9 cellular contexts compared by ENCODE assay signal in genomic region chr5:134070979-134071849, GRCh38. TPM values are rescaled to one million over a fixed set of nuclear protein-coding genes. Genes with fewer than 3 reads are reported as not detected.
DNase-seq lines count a peak whose midpoint lies in the region; ATAC-seq, FAIRE-seq and TF ChIP-seq lines count a peak whose summit lies in the region.
"Had no signal": no experiment of that assay in that cellular context is flagged by ENCODE, and none has a peak within 500 bp of the region (broad histone marks: within the 10 kb centered on the region; RNA-seq: fewer than 3 reads in every experiment).

No MANE protein-coding gene starts in this region.

- no peaks in the 10 kb centered on the region for H3K9me3 Mint-ChIP-seq in stimulated activated effector memory CD8-positive, alpha-beta T cell treated with anti-CD3 and anti-CD28 coated beads, Interleukin-12 subunit alpha, Interleukin-12 subunit beta, amount 100 ng/mL, for 72 hours

- no peaks in the 10 kb centered on the region for H4K20me1 ChIP-seq in BLaER1

- H3K27ac ChIP-seq in BLaER1: no peak overlapping the region
- H3K27ac ChIP-seq in ascending aorta: no peak overlapping the region

- DNase-seq in ascending aorta (ENCODE audit: low spot score in 2 of 2): no peak
- DNase-seq in kidney tubule cell (ENCODE audit: low spot score): peak; percentile 32
- no peak for DNase-seq in stimulated activated effector memory CD8-positive, alpha-beta T cell treated with anti-CD3 and anti-CD28 coated beads, Interleukin-12 subunit alpha, Interleukin-12 subunit beta, amount 100 ng/mL, for 72 hours (ENCODE audit: low spot score in 2 of 2)
- no peak for DNase-seq in NCI-H2029 treated with DMSO at 0.1 percent for 48 hours (lab: John Stamatoyannopoulos, UW)
- no peak for DNase-seq in putamen (ENCODE audit: low spot score)
- no peak for DNase-seq in D721Med (ENCODE audit: insufficient read length, low spot score)

- H3K9ac ChIP-seq in BLaER1: no peak overlapping the region

- peaks cover 24% of the 10 kb centered on the region for H3K4me1 Mint-ChIP-seq in stimulated activated effector memory CD8-positive, alpha-beta T cell treated with anti-CD3 and anti-CD28 coated beads, Interleukin-12 subunit alpha, Interleukin-12 subunit beta, amount 100 ng/mL, for 72 hours

- H3K9me3 ChIP-seq in BLaER1 (no peaks in the 10 kb centered on the region; the same call in 1 of the 2 replicates), ascending aorta (no peaks in the 10 kb centered on the region)

- H3K27ac Mint-ChIP-seq in stimulated activated effector memory CD8-positive, alpha-beta T cell treated with anti-CD3 and anti-CD28 coated beads, Interleukin-12 subunit alpha, Interleukin-12 subunit beta, amount 100 ng/mL, for 72 hours: no peak overlapping the region

- H3K36me3 Mint-ChIP-seq in stimulated activated effector memory CD8-positive, alpha-beta T cell treated with anti-CD3 and anti-CD28 coated beads, Interleukin-12 subunit alpha, Interleukin-12 subunit beta, amount 100 ng/mL, for 72 hours: no peaks in the 10 kb centered on the region

- FAIRE-seq in D721Med (lab: Jason Lieb, UNC): no peak
- FAIRE-seq: endometrium had no signal

- peak overlapping the region; percentile 60 for H3K4me3 Mint-ChIP-seq in stimulated activated effector memory CD8-positive, alpha-beta T cell treated with anti-CD3 and anti-CD28 coated beads, Interleukin-12 subunit alpha, Interleukin-12 subunit beta, amount 100 ng/mL, for 72 hours

- peak; percentile 60 for ATAC-seq in HG02610 (IDR thresholded peaks at IDR 0.05; ENCODE audit: unreplicated experiment)
- peak; percentile 61 for ATAC-seq in stimulated activated effector memory CD8-positive, alpha-beta T cell treated with anti-CD3 and anti-CD28 coated beads, Interleukin-12 subunit alpha, Interleukin-12 subunit beta, amount 100 ng/mL, for 72 hours

- TF ChIP-seq CTCF in ascending aorta (IDR thresholded peaks at IDR 0.05): no peak
- no peak for TF ChIP-seq CTCF in D721Med (IDR thresholded peaks at IDR 0.05; ENCODE audit: insufficient read depth, missing control alignments)

- H3K4me3 ChIP-seq in BLaER1 (peak overlapping the region; percentile 45), ascending aorta (peak overlapping the region; percentile 31 to 55)

- H3K36me3 ChIP-seq in BLaER1 (no peaks in the 10 kb centered on the region), ascending aorta (no peaks in the 10 kb centered on the region)

- intact Hi-C loops in ascending aorta (cut with DNase I): no loop called here

- peaks cover 39% of the 10 kb centered on the region for H3K27me3 ChIP-seq in BLaER1
- no peaks in the 10 kb centered on the region for H3K27me3 ChIP-seq in ascending aorta

- peak overlapping the region; percentile 78 for H3K4me2 ChIP-seq in BLaER1

- peaks cover 11% of the 10 kb centered on the region for H3K4me1 ChIP-seq in BLaER1
- peaks cover 5% of the 10 kb centered on the region in 2 donors for H3K4me1 ChIP-seq in ascending aorta

RNA-seq across cellular contexts. Expression of gene TCF7, which starts 43.3 kb away (rescaled TPM):
- total RNA-seq in ascending aorta: 12.1 TPM
